In genomic region chr1:72000809-72001208, GRCh38 we compare ENCODE assay signal across 13 cellular contexts.
A peak's percentile ranks its signal among the peaks of the same experiment; 100 is the strongest.
DNase-seq lines count a peak whose midpoint lies in the region; ATAC-seq, FAIRE-seq and TF ChIP-seq lines count a peak whose summit lies in the region.
"Had no signal": no experiment of that assay in that cellular context is flagged by ENCODE, and none has a peak within 500 bp of the region (broad histone marks: within the 10 kb centered on the region; RNA-seq: fewer than 3 reads in every experiment).

No MANE protein-coding gene starts in this region.

- ATAC-seq in esophagus mucosa (no peak), HG03432 (IDR thresholded peaks at IDR 0.05; ENCODE audit: unreplicated experiment) (no peak)

- no peaks in the 10 kb centered on the region for H3K9me3 ChIP-seq in prostate gland
- H3K9me3 ChIP-seq in CD4-positive, alpha-beta memory T cell (ENCODE audit: control insufficient read depth in 1 of 2, low read length in 2 of 2), result no peaks in the 10 kb centered on the region

- H3K27ac Mint-ChIP-seq in CD4-positive, alpha-beta memory T cell, result no peak overlapping the region

- no peak for DNase-seq in GM12891 (ENCODE audit: insufficient read length, low spot score)
- DNase-seq in NCI-H146 treated with DMSO at 0.1 percent for 48 hours (lab: John Stamatoyannopoulos, UW; ENCODE audit: unreplicated experiment), result peak; percentile 97
- peak; percentile 29 for DNase-seq in astrocyte of the hippocampus (ENCODE audit: low read depth, low spot score)
- DNase-seq in kidney tubule cell (ENCODE audit: low spot score), result peak; percentile 2
- DNase-seq in prostate gland (ENCODE audit: low spot score), result no peak
- no peak for DNase-seq in CD4-positive, alpha-beta memory T cell
- DNase-seq: activated T-cell treated with anti-CD3 and anti-CD28 coated beads, Interleukin-2, amount 50 U/mL, for 1 hour; caudate nucleus; midbrain; retina had no signal

- CTCF ChIA-PET in CD4-positive, alpha-beta memory T cell (lab: Charles Lee; ENCODE audit: partially characterized antibody), result no interaction called here

- TF ChIP-seq POLR2A in GM12891 (IDR thresholded peaks at IDR 0.05; ENCODE audit: low read depth, low read length) (no peak), prostate gland (IDR thresholded peaks at IDR 0.05) (no peak)

- WGBS in prostate gland, result 44% methylated on average over 4 of the region's 4 CpGs

- TF ChIP-seq CTCF in prostate gland (IDR thresholded peaks at IDR 0.05), result no peak

- H3K27me3 ChIP-seq in prostate gland (replicated peaks; ENCODE audit: insufficient read depth), result no peaks in the 10 kb centered on the region
- H3K27me3 ChIP-seq in CD4-positive, alpha-beta memory T cell (ENCODE audit: insufficient read depth, low read length), result no peaks in the 10 kb centered on the region

- H3K4me1 ChIP-seq in prostate gland (replicated peaks), result no peaks in the 10 kb centered on the region
- no peaks in the 10 kb centered on the region for H3K4me1 ChIP-seq in CD4-positive, alpha-beta memory T cell (ENCODE audit: insufficient read depth, low read length)

- POLR2A ChIA-PET in CD4-positive, alpha-beta memory T cell (lab: Charles Lee; ENCODE audit: partially characterized antibody), result no interaction called here

- H3K27me3 Mint-ChIP-seq in CD4-positive, alpha-beta memory T cell, result no peaks in the 10 kb centered on the region

- no peak overlapping the region for H3K4me3 Mint-ChIP-seq in CD4-positive, alpha-beta memory T cell

- no peak overlapping the region for H3K27ac ChIP-seq in prostate gland
- no peak overlapping the region for H3K27ac ChIP-seq in CD4-positive, alpha-beta memory T cell (ENCODE audit: low read depth, low read length)
- H3K27ac ChIP-seq: PC-9 had no signal

- H3K4me1 Mint-ChIP-seq in CD4-positive, alpha-beta memory T cell, result no peaks in the 10 kb centered on the region

- H3K36me3 ChIP-seq in prostate gland, result no peaks in the 10 kb centered on the region
- no peaks in the 10 kb centered on the region for H3K36me3 ChIP-seq in CD4-positive, alpha-beta memory T cell (ENCODE audit: insufficient read depth, low read length)

- H3K4me3 ChIP-seq in prostate gland, result no peak overlapping the region
- no peak overlapping the region for H3K4me3 ChIP-seq in CD4-positive, alpha-beta memory T cell (ENCODE audit: low read length in 2 of 2)
- H3K4me3 ChIP-seq: PC-9 had no signal

- no peaks in the 10 kb centered on the region for H3K36me3 Mint-ChIP-seq in CD4-positive, alpha-beta memory T cell

- intact Hi-C loops in prostate gland (cut with DNase I), result no loop called here
- intact Hi-C loops in CD4-positive, alpha-beta memory T cell (cut with micrococcal nuclease), result no loop called here

- peaks cover 0 to 6% (median 0%) of the 10 kb centered on the region in 8 donors for H3K9me3 Mint-ChIP-seq in CD4-positive, alpha-beta memory T cell

- peak; percentile 52 for FAIRE-seq in GM12891 (lab: Jason Lieb, UNC)

TF ChIP-seq in GM12891, 5 proteins besides CTCF, POLR2A, EP300 and RAD21:
- TF ChIP-seq PAX5 (IDR thresholded peaks at IDR 0.05; ENCODE audit: insufficient read depth, low read length, severe bottlenecking) (no peak), POLR2AphosphoS5 (IDR thresholded peaks at IDR 0.05; ENCODE audit: low read depth, low read length) (no peak), TAF1 (IDR thresholded peaks at IDR 0.05; ENCODE audit: low read depth, low read length) (no peak)

Comparison
In these comparisons a context has a peak if more than half of its experiments do, and no peak if none do; other contexts are left out.
1. DNase-seq: peak in NCI-H146 treated with DMSO at 0.1 percent for 48 hours (single experiment), astrocyte of the hippocampus (single experiment) and kidney tubule cell (single experiment); none in GM12891 (single experiment), prostate gland (single experiment) and CD4-positive, alpha-beta memory T cell (0 of 5).